In genomic region chr3:57943525-57944312, GRCh38 we compare ENCODE assay signal across 1 cellular context.
TF ChIP-seq lines count a peak whose summit lies in the region.

No MANE protein-coding gene starts in this region.

TF ChIP-seq in IMR-90, 13 proteins besides CTCF, POLR2A, EP300 and RAD21:
- TF ChIP-seq ELK1 (IDR thresholded peaks at IDR 0.05; ENCODE audit: borderline replicate concordance, low read depth, low read length) (no peak), FOS (IDR thresholded peaks at IDR 0.05; ENCODE audit: low read depth, low read length) (no peak), MXI1 (IDR thresholded peaks at IDR 0.05; ENCODE audit: borderline replicate concordance, low read depth, low read length) (no peak), CHD1 (IDR thresholded peaks at IDR 0.05; ENCODE audit: low read depth, low read length) (no peak), NFE2L2 (IDR thresholded peaks at IDR 0.05; ENCODE audit: low read depth, low read length) (no peak), USF2 (IDR thresholded peaks at IDR 0.05; ENCODE audit: low read depth, low read length) (no peak), RCOR1 (IDR thresholded peaks at IDR 0.05; ENCODE audit: insufficient replicate concordance, low read length) (no peak)
